In genomic region chr3:61985020-61985419, GRCh38 we compare ENCODE assay signal across 9 cellular contexts.
DNase-seq lines count a peak whose midpoint lies in the region; FAIRE-seq and TF ChIP-seq lines count a peak whose summit lies in the region.
"Had no signal": no experiment of that assay in that cellular context is flagged by ENCODE, and none has a peak within 500 bp of the region (broad histone marks: within the 10 kb centered on the region; RNA-seq: fewer than 3 reads in every experiment).

No MANE protein-coding gene starts in this region.

- H3K36me3 ChIP-seq in smooth muscle cell (ENCODE audit: low read depth) (no peaks in the 10 kb centered on the region), hepatocyte (replicated peaks; ENCODE audit: insufficient read depth, low read depth) (no peaks in the 10 kb centered on the region)

- H3K4me2 ChIP-seq in smooth muscle cell (peak overlapping the region; percentile 39), hepatocyte (no peak overlapping the region)

- no peak for TF ChIP-seq POLR2A in H54 (IDR thresholded peaks at IDR 0.05; ENCODE audit: low read depth, low read length)

- H3K4me3 ChIP-seq in smooth muscle cell (no peak overlapping the region), hepatocyte (no peak overlapping the region)

- H3K9ac ChIP-seq in smooth muscle cell (ENCODE audit: low read depth), result no peak overlapping the region

- no peaks in the 10 kb centered on the region for H3K9me3 ChIP-seq in smooth muscle cell (replicated peaks; ENCODE audit: low read depth)
- H3K9me3 ChIP-seq in hepatocyte (ENCODE audit: low read depth), result no peaks in the 10 kb centered on the region

- H3K79me2 ChIP-seq in smooth muscle cell (ENCODE audit: low read depth) (peaks cover 15% of the 10 kb centered on the region), hepatocyte (no peaks in the 10 kb centered on the region)

- no peaks in the 10 kb centered on the region for H3F3A ChIP-seq in smooth muscle cell (ENCODE audit: low read depth)

- intact Hi-C loops in head of caudate nucleus (cut with DNase I), result no loop called here

- 23% methylated on average over 3 of the region's 3 CpGs for WGBS in smooth muscle cell (ENCODE audit: low lambda C conversion rate)
- WGBS in hepatocyte (ENCODE audit: low lambda C conversion rate, missing lambda C conversion rate), result 71% methylated on average over 3 of the region's 3 CpGs

- DNase-seq in H54 (ENCODE audit: insufficient read length, low spot score) (peak; percentile 26), RKO (ENCODE audit: low spot score) (peak; percentile 68), epithelial cell of prostate (ENCODE audit: low read depth, low spot score) (peak; percentile 22), smooth muscle cell (lab: John Stamatoyannopoulos, UW; ENCODE audit: unreplicated experiment) (no peak), hepatocyte (ENCODE audit: low spot score) (no peak), head of caudate nucleus (no peak), T-helper 9 cell (no peak)
- DNase-seq: activated CD4-positive, alpha-beta T cell treated with anti-CD3 and anti-CD28 coated beads, Interleukin-2, amount 50 U/mL, for 4 hours had no signal

- peaks cover 26% of the 10 kb centered on the region for H3K4me1 ChIP-seq in smooth muscle cell (ENCODE audit: low read depth)
- no peaks in the 10 kb centered on the region for H3K4me1 ChIP-seq in hepatocyte (ENCODE audit: insufficient read depth)

- H3K27ac ChIP-seq in epithelial cell of prostate (peak overlapping the region; percentile 26), smooth muscle cell (ENCODE audit: low read depth) (peak overlapping the region; percentile 17), hepatocyte (no peak overlapping the region)

- TF ChIP-seq CTCF in smooth muscle cell (IDR thresholded peaks at IDR 0.05; ENCODE audit: borderline replicate concordance, insufficient read depth, poor library complexity, severe bottlenecking), result no peak
- no peak for TF ChIP-seq CTCF in hepatocyte (IDR thresholded peaks at IDR 0.05; ENCODE audit: poor library complexity)

- H3K27me3 ChIP-seq in smooth muscle cell (ENCODE audit: low read depth) (peaks cover 4% of the 10 kb centered on the region), hepatocyte (no peaks in the 10 kb centered on the region)

- no peaks in the 10 kb centered on the region for H3K9me2 ChIP-seq in hepatocyte (replicated peaks; ENCODE audit: insufficient read depth)

- FAIRE-seq in H54 (lab: Jason Lieb, UNC), result peak; percentile 99
- FAIRE-seq: H1 had no signal

- peaks cover 28% of the 10 kb centered on the region for H4K20me1 ChIP-seq in smooth muscle cell (ENCODE audit: low read depth)
- no peaks in the 10 kb centered on the region for H4K20me1 ChIP-seq in hepatocyte (ENCODE audit: insufficient read depth, poor library complexity, severe bottlenecking)

- H2AFZ ChIP-seq in smooth muscle cell (ENCODE audit: low read depth), result no peak overlapping the region
- H2AFZ ChIP-seq in hepatocyte, result no peak overlapping the region

Comparison
In these comparisons a context has a peak if more than half of its experiments do, and no peak if none do; other contexts are left out.
1. DNase-seq: peak in H54 (single experiment), RKO (single experiment) and epithelial cell of prostate (single experiment); none in smooth muscle cell (single experiment), hepatocyte (single experiment), head of caudate nucleus (0 of 42) and T-helper 9 cell (single experiment).